In the genomic region with DNA sequence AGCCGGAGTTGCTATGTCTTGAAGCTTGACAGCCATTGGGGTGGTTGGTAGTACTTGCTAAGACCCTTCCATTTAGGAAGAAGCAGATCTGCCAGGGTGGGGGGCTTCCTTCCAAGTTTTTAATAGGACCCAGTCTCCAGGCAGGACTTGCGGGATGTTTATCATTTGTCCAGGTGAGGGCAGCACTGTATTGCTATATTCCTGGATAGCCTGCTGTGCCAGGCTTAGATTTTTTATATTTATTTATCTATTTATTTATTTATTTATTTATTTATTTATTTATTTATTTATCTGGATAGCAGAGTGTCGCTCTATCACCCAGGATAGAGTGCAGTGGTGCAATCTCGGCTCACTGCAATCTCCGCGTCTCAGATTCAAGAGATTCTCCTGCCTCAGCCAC, we compare ENCODE assay signal across 1 cellular context.
TF ChIP-seq lines count a peak whose summit lies in the region.

No MANE protein-coding gene starts in this region.

TF ChIP-seq in H1, 55 proteins besides CTCF, POLR2A, EP300 and RAD21:
- TF ChIP-seq RXRA (IDR thresholded peaks at IDR 0.05; ENCODE audit: insufficient read depth, low read depth, low read length) = no peak
- TF ChIP-seq SIN3A (conservative IDR thresholded peaks at IDR 0.05 in 1 of 2, IDR thresholded peaks at IDR 0.05 in 1 of 2; ENCODE audit: low read depth in 1 of 2, low read length in 2 of 2) = no peak
- no peak for TF ChIP-seq JUND (IDR thresholded peaks at IDR 0.05; ENCODE audit: low read length)
- TF ChIP-seq SAP30 (IDR thresholded peaks at IDR 0.05; ENCODE audit: insufficient read depth, insufficient replicate concordance, low read length) = no peak
- no peak for TF ChIP-seq NANOG (IDR thresholded peaks at IDR 0.05; ENCODE audit: insufficient read depth, low read depth, low read length, poor library complexity, severe bottlenecking)
- TF ChIP-seq CREB1 (IDR thresholded peaks at IDR 0.05) = no peak
- TF ChIP-seq, protein P1, sequence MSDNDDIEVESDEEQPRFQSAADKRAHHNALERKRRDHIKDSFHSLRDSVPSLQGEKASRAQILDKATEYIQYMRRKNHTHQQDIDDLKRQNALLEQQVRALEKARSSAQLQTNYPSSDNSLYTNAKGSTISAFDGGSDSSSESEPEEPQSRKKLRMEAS (IDR thresholded peaks at IDR 0.05) = no peak
- TF ChIP-seq POLR2AphosphoS5 (IDR thresholded peaks at IDR 0.05; ENCODE audit: low read depth, low read length) = no peak
- TF ChIP-seq SUZ12 (IDR thresholded peaks at IDR 0.05; ENCODE audit: low read length) = no peak
- no peak for TF ChIP-seq SRF (IDR thresholded peaks at IDR 0.05; ENCODE audit: low read depth, low read length)
- TF ChIP-seq POU5F1 (IDR thresholded peaks at IDR 0.05; ENCODE audit: low read depth, low read length) = no peak
- no peak for TF ChIP-seq TAF1 (IDR thresholded peaks at IDR 0.05; ENCODE audit: low read depth, low read length)
- TF ChIP-seq NRF1 (IDR thresholded peaks at IDR 0.05; ENCODE audit: low read depth, low read length) = no peak
